In the genomic region with DNA sequence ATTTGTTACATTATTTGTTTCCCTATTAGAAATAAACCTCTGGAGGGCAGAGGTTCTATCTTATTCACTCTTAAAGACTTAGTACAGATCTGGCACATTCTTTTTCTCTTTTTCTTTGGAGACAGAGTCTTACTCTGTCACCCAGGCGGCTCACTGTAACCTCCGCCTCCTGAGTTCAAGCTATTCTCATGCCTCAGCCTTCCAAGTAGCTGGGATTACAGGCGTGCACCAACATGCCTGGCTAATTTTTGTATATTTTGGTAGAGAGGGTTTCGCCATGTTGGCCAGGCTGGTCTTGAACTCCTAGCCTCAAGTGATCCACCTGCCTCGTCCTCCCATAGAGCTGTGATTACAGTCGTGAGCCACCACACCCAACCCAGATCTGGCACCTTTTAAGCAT, we compare ENCODE assay signal across 20 cellular contexts. TPM values are rescaled to one million over a fixed set of nuclear protein-coding genes. Genes with fewer than 3 reads are reported as not detected.
DNase-seq lines count a peak whose midpoint lies in the region; ATAC-seq, FAIRE-seq and TF ChIP-seq lines count a peak whose summit lies in the region.
"Had no signal": no experiment of that assay in that cellular context is flagged by ENCODE, and none has a peak within 500 bp of the region (broad histone marks: within the 10 kb centered on the region; RNA-seq: fewer than 3 reads in every experiment).

No MANE protein-coding gene starts in this region.

- no peak for DNase-seq in GM12891 (ENCODE audit: insufficient read length, low spot score)
- no peak for DNase-seq in WTC11 (ENCODE audit: low spot score)
- DNase-seq in epithelial cell of esophagus (ENCODE audit: low read depth): peak; percentile 63
- no peak for DNase-seq in natural killer cell treated with Interleukin-12 subunit alpha and Interleukin-12 subunit beta and Interleukin-15 and Interleukin-18, amount 100 ng/mL, for 72 hours (ENCODE audit: low spot score)
- DNase-seq in NCI-H446 (lab: John Stamatoyannopoulos, UW): no peak
- no peak for DNase-seq in dermis blood vessel endothelial cell
- DNase-seq in NCI-H524 (lab: John Stamatoyannopoulos, UW): no peak
- no peak for DNase-seq in activated CD8-positive, alpha-beta memory T cell treated with anti-CD3 and anti-CD28 coated beads for 24 hours
- DNase-seq: ACHN; C1 segment of cervical spinal cord; CD4-positive, alpha-beta memory T cell; COR-L47; DMS153; DMS79 treated with DMSO at 0.1 percent for 48 hours; EL; GOT3; H9 had no signal

- TF ChIP-seq POLR2A in GM12891 (IDR thresholded peaks at IDR 0.05; ENCODE audit: low read depth, low read length): no peak

- TF ChIP-seq CTCF in WTC11 (IDR thresholded peaks at IDR 0.05) (no peak), epithelial cell of esophagus (IDR thresholded peaks at IDR 0.05; ENCODE audit: insufficient read depth, low read depth, low read length, missing control alignments) (no peak)

- CTCF ChIA-PET in WTC11 (lab: Charles Lee): no interaction called here

- ATAC-seq in WTC11: no peak
- ATAC-seq in natural killer cell treated with Interleukin-12 subunit alpha and Interleukin-12 subunit beta and Interleukin-15 and Interleukin-18, amount 100 ng/mL, for 72 hours: no peak

- H3K27me3 Mint-ChIP-seq in WTC11 (ENCODE audit: low read depth): no peaks in the 10 kb centered on the region
- no peaks in the 10 kb centered on the region for H3K27me3 Mint-ChIP-seq in natural killer cell treated with Interleukin-12 subunit alpha and Interleukin-12 subunit beta and Interleukin-15 and Interleukin-18, amount 100 ng/mL, for 72 hours
- H3K27me3 Mint-ChIP-seq: B cell; CD4-positive, alpha-beta memory T cell had no signal

- peak; percentile 23 for FAIRE-seq in GM12891 (lab: Jason Lieb, UNC)
- FAIRE-seq: D721Med, GM12892 had no signal

- no peaks in the 10 kb centered on the region for H3K9me3 Mint-ChIP-seq in WTC11
- no peaks in the 10 kb centered on the region for H3K9me3 Mint-ChIP-seq in natural killer cell treated with Interleukin-12 subunit alpha and Interleukin-12 subunit beta and Interleukin-15 and Interleukin-18, amount 100 ng/mL, for 72 hours
- H3K9me3 Mint-ChIP-seq: CD4-positive, alpha-beta memory T cell; H9 had no signal

- peak overlapping the region; percentile 1 for H3K27ac Mint-ChIP-seq in WTC11
- H3K27ac Mint-ChIP-seq in natural killer cell treated with Interleukin-12 subunit alpha and Interleukin-12 subunit beta and Interleukin-15 and Interleukin-18, amount 100 ng/mL, for 72 hours: peak overlapping the region; percentile 9 to 17
- H3K27ac Mint-ChIP-seq: B cell had no signal

- H3K36me3 Mint-ChIP-seq in WTC11: no peaks in the 10 kb centered on the region
- no peaks in the 10 kb centered on the region for H3K36me3 Mint-ChIP-seq in natural killer cell treated with Interleukin-12 subunit alpha and Interleukin-12 subunit beta and Interleukin-15 and Interleukin-18, amount 100 ng/mL, for 72 hours

- no peak overlapping the region for H3K4me3 ChIP-seq in epithelial cell of esophagus (ENCODE audit: low read length)

- POLR2A ChIA-PET in WTC11 (lab: Charles Lee): no interaction called here

- no peak overlapping the region for H3K4me3 Mint-ChIP-seq in WTC11
- H3K4me3 Mint-ChIP-seq in natural killer cell treated with Interleukin-12 subunit alpha and Interleukin-12 subunit beta and Interleukin-15 and Interleukin-18, amount 100 ng/mL, for 72 hours: no peak overlapping the region
- H3K4me3 Mint-ChIP-seq: B cell; CD4-positive, alpha-beta memory T cell; H9 had no signal

- H3K4me1 Mint-ChIP-seq in WTC11: 0 out of 2 replicates have a peak, but pooled peaks cover 3% of the 10 kb centered on the region
- peaks cover 19 to 26% of the 10 kb centered on the region in 2 donors for H3K4me1 Mint-ChIP-seq in natural killer cell treated with Interleukin-12 subunit alpha and Interleukin-12 subunit beta and Interleukin-15 and Interleukin-18, amount 100 ng/mL, for 72 hours (ENCODE audit: low read depth in 2 of 2)
- H3K4me1 Mint-ChIP-seq: H9 had no signal

TF ChIP-seq in GM12891, 5 proteins besides CTCF, POLR2A, EP300 and RAD21:
- TF ChIP-seq PAX5 (IDR thresholded peaks at IDR 0.05; ENCODE audit: insufficient read depth, low read length, severe bottlenecking) (no peak), POU2F2 (IDR thresholded peaks at IDR 0.05; ENCODE audit: low read depth, low read length) (no peak), TAF1 (IDR thresholded peaks at IDR 0.05; ENCODE audit: low read depth, low read length) (no peak), POLR2AphosphoS5 (IDR thresholded peaks at IDR 0.05; ENCODE audit: low read depth, low read length) (no peak), SPI1 (IDR thresholded peaks at IDR 0.05; ENCODE audit: low read depth, low read length) (no peak)

TF ChIP-seq in WTC11, 78 proteins besides CTCF, POLR2A, EP300 and RAD21 (continues in another document):
- no peak for TF ChIP-seq ZNF138 (CRISPR knock-in tag; conservative IDR thresholded peaks at IDR 0.05)
- no peak for TF ChIP-seq MXD4 (CRISPR knock-in tag; IDR thresholded peaks at IDR 0.05; ENCODE audit: borderline replicate concordance)
- TF ChIP-seq IRF2 (CRISPR knock-in tag; IDR thresholded peaks at IDR 0.05; ENCODE audit: borderline replicate concordance, low read depth): no peak
- TF ChIP-seq, protein P1, sequence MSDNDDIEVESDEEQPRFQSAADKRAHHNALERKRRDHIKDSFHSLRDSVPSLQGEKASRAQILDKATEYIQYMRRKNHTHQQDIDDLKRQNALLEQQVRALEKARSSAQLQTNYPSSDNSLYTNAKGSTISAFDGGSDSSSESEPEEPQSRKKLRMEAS (CRISPR knock-in tag; IDR thresholded peaks at IDR 0.05): no peak
- TF ChIP-seq ZNF232 (CRISPR knock-in tag; IDR thresholded peaks at IDR 0.05): no peak
- TF ChIP-seq SOX15 (CRISPR knock-in tag; IDR thresholded peaks at IDR 0.05): no peak
- TF ChIP-seq SP1 (CRISPR knock-in tag; conservative IDR thresholded peaks at IDR 0.05): no peak
- no peak for TF ChIP-seq FOXJ3 (CRISPR knock-in tag; IDR thresholded peaks at IDR 0.05; ENCODE audit: borderline replicate concordance)
- TF ChIP-seq ZNF416 (CRISPR knock-in tag; IDR thresholded peaks at IDR 0.05): no peak
- no peak for TF ChIP-seq ZNF423 (CRISPR knock-in tag; IDR thresholded peaks at IDR 0.05)
- no peak for TF ChIP-seq ZNF671 (CRISPR knock-in tag; IDR thresholded peaks at IDR 0.05)
- TF ChIP-seq, protein P2, sequence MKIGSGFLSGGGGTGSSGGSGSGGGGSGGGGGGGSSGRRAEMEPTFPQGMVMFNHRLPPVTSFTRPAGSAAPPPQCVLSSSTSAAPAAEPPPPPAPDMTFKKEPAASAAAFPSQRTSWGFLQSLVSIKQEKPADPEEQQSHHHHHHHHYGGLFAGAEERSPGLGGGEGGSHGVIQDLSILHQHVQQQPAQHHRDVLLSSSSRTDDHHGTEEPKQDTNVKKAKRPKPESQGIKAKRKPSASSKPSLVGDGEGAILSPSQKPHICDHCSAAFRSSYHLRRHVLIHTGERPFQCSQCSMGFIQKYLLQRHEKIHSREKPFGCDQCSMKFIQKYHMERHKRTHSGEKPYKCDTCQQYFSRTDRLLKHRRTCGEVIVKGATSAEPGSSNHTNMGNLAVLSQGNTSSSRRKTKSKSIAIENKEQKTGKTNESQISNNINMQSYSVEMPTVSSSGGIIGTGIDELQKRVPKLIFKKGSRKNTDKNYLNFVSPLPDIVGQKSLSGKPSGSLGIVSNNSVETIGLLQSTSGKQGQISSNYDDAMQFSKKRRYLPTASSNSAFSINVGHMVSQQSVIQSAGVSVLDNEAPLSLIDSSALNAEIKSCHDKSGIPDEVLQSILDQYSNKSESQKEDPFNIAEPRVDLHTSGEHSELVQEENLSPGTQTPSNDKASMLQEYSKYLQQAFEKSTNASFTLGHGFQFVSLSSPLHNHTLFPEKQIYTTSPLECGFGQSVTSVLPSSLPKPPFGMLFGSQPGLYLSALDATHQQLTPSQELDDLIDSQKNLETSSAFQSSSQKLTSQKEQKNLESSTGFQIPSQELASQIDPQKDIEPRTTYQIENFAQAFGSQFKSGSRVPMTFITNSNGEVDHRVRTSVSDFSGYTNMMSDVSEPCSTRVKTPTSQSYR (CRISPR knock-in tag; IDR thresholded peaks at IDR 0.05): no peak
- TF ChIP-seq, protein P3, sequence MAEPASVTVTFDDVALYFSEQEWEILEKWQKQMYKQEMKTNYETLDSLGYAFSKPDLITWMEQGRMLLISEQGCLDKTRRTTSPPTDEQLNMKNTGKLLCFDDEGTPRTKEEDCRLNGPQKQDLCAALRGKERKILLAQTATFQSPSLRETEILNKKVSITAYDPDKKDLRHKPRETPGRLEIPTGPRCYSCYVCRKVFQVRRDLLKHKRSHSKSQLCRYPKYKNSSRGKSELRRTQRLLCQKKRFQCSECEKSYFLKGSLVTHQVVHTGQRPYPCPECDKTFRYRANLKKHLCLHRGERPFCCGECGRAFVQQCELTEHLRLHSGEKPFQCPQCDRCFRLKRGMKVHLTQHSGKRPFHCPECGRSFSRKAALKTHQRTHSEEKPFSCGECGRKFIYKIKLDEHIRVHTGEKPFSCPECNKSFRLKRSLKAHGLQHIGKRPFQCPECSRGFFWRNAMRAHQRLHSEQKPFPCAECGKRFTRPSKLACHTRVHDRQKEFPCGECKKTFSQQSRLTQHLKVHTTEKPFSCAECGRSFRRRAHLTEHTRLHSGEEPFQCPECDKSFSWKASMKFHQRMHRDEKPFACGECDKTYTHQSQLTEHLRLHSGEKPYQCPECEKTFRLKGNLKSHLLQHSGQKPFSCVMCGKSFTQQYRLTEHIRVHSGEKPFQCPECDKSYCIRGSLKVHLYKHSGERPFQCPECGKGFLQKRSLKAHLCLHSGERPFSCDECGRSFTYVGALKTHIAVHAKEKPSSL (CRISPR knock-in tag; conservative IDR thresholded peaks at IDR 0.05): no peak
- TF ChIP-seq, protein P4, sequence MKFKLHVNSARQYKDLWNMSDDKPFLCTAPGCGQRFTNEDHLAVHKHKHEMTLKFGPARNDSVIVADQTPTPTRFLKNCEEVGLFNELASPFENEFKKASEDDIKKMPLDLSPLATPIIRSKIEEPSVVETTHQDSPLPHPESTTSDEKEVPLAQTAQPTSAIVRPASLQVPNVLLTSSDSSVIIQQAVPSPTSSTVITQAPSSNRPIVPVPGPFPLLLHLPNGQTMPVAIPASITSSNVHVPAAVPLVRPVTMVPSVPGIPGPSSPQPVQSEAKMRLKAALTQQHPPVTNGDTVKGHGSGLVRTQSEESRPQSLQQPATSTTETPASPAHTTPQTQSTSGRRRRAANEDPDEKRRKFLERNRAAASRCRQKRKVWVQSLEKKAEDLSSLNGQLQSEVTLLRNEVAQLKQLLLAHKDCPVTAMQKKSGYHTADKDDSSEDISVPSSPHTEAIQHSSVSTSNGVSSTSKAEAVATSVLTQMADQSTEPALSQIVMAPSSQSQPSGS (CRISPR knock-in tag; IDR thresholded peaks at IDR 0.05; ENCODE audit: borderline replicate concordance, low read depth): no peak
- TF ChIP-seq SMAD4 (CRISPR knock-in tag; IDR thresholded peaks at IDR 0.05): no peak
- no peak for TF ChIP-seq NR1H2 (CRISPR knock-in tag; IDR thresholded peaks at IDR 0.05)

RNA-seq across cellular contexts. Expression of a gene that starts 52.2 kb away (rescaled TPM):
- 15.9 TPM for polyA plus RNA-seq in GM12891 (2012; ENCODE audit: low read depth, missing spikeins)
- total RNA-seq in WTC11 (2021) (51.9 to 52.4 TPM (median 51.9 TPM) in 3 replicates), dermis blood vessel endothelial cell (17.0 and 20.7 TPM in 2 replicates)
- total RNA-seq in natural killer cell treated with Interleukin-12 subunit alpha and Interleukin-12 subunit beta and Interleukin-15 and Interleukin-18, amount 100 ng/mL, for 72 hours: 10 to 100 TPM; 61.1 to 68.3 TPM
